ENCODE assay signal across 19 cellular contexts in genomic region chr3:16357191-16357590, GRCh38.
DNase-seq lines count a peak whose midpoint lies in the region; ATAC-seq, FAIRE-seq and TF ChIP-seq lines count a peak whose summit lies in the region.
"Had no signal": no experiment of that assay in that cellular context is flagged by ENCODE, and none has a peak within 500 bp of the region (broad histone marks: within the 10 kb centered on the region; RNA-seq: fewer than 3 reads in every experiment).

No MANE protein-coding gene starts in this region.

- intact Hi-C loops in OCI-LY7 (cut with micrococcal nuclease; ENCODE audit: unreplicated experiment) = no loop called here
- intact Hi-C loops in K562 (cut with micrococcal nuclease) = no loop called here

- no TSS peak for BruUV-seq in OCI-LY7 (replicated peaks; lab: Mats Ljungman, UMichigan)
- no TSS peak for BruUV-seq in K562 (replicated peaks; lab: Mats Ljungman, UMichigan)

- no peak overlapping the region for H2BK120ac ChIP-seq in mesenchymal stem cell (ENCODE audit: low read depth, low read length)

- H3K9ac ChIP-seq in K562 (ENCODE audit: insufficient read depth in 1 of 2, low read depth in 2 of 2, low read length in 2 of 2) (no peak overlapping the region), mesenchymal stem cell (ENCODE audit: low read length) (no peak overlapping the region)

- H2BK12ac ChIP-seq in mesenchymal stem cell (ENCODE audit: low read length in 2 of 2) = no peak overlapping the region

- no peak overlapping the region for H3K23ac ChIP-seq in mesenchymal stem cell (ENCODE audit: low read length in 2 of 2)

- no peaks in the 10 kb centered on the region for H3K9me1 ChIP-seq in K562 (ENCODE audit: control insufficient read depth, insufficient read depth, low read length)

- peak overlapping the region in 1 of 4 donors; percentile 52 for H3K4me3 Mint-ChIP-seq in CD4-positive, CD25-positive, alpha-beta regulatory T cell
- H3K4me3 Mint-ChIP-seq: activated naive CD4-positive, alpha-beta T cell treated with anti-CD3 and anti-CD28 coated beads, Interleukin-2, amount 10 ng/mL, durations not matched to agents 7 days and 5 days; central memory CD8-positive, alpha-beta T cell; H9; natural killer cell treated with Interleukin-12 subunit alpha and Interleukin-12 subunit beta and Interleukin-15 and Interleukin-18, amount 100 ng/mL, for 72 hours; T-helper 1 cell treated with Interleukin-12 subunit alpha and Interleukin-12 subunit beta and Interleukin-4 antibody, amounts not matched to agents 30 μg/mL and 1 μg/mL, for 36 hours had no signal

- H4K20me1 ChIP-seq in OCI-LY7 (ENCODE audit: insufficient read depth, low read length) = no peaks in the 10 kb centered on the region
- no peaks in the 10 kb centered on the region for H4K20me1 ChIP-seq in K562 (replicated peaks; ENCODE audit: control insufficient read depth, insufficient read depth, low read length)

- H2BK15ac ChIP-seq in mesenchymal stem cell (ENCODE audit: low read depth, poor library complexity, severe bottlenecking) = no peak overlapping the region

- no peaks in the 10 kb centered on the region for H3K27me3 Mint-ChIP-seq in CD4-positive, CD25-positive, alpha-beta regulatory T cell
- H3K27me3 Mint-ChIP-seq: activated naive CD4-positive, alpha-beta T cell treated with anti-CD3 and anti-CD28 coated beads, Interleukin-2, amount 10 ng/mL, durations not matched to agents 7 days and 5 days; central memory CD8-positive, alpha-beta T cell; natural killer cell treated with Interleukin-12 subunit alpha and Interleukin-12 subunit beta and Interleukin-15 and Interleukin-18, amount 100 ng/mL, for 72 hours had no signal

- H2BK5ac ChIP-seq in mesenchymal stem cell (ENCODE audit: low read depth, low read length, poor library complexity, severe bottlenecking) = no peak overlapping the region

- no peak overlapping the region for H2AK5ac ChIP-seq in mesenchymal stem cell (ENCODE audit: low read length, severe bottlenecking)

- H3K18ac ChIP-seq in mesenchymal stem cell (ENCODE audit: low read depth in 1 of 2, low read length in 2 of 2) = no peak overlapping the region

- H3K27me3 ChIP-seq in CD4-positive, CD25-positive, alpha-beta regulatory T cell (ENCODE audit: control insufficient read depth, insufficient read depth, low read length) = no peaks in the 10 kb centered on the region
- H3K27me3 ChIP-seq in K562 (ENCODE audit: control insufficient read depth in 2 of 2, insufficient read depth in 2 of 2, low read length in 2 of 2) (no peaks in the 10 kb centered on the region), mesenchymal stem cell (ENCODE audit: control insufficient read depth in 1 of 2, insufficient read depth in 1 of 2, low read length in 2 of 2) (no peaks in the 10 kb centered on the region)
- H3K27me3 ChIP-seq: gastroesophageal sphincter had no signal

- TF ChIP-seq POLR2A in K562 (conservative IDR thresholded peaks at IDR 0.05) (no peak), GM18505 (IDR thresholded peaks at IDR 0.05; ENCODE audit: borderline replicate concordance, extremely low read depth, insufficient read depth, insufficient read length) (no peak)

- TF ChIP-seq EP300 in K562 (IDR thresholded peaks at IDR 0.05; ENCODE audit: low read length) = no peak

- H4K91ac ChIP-seq in mesenchymal stem cell (ENCODE audit: low read length) = no peak overlapping the region

- no peak overlapping the region for H3K4me3 ChIP-seq in CD4-positive, CD25-positive, alpha-beta regulatory T cell (ENCODE audit: low read depth, low read length)
- H3K4me3 ChIP-seq in OCI-LY7 (ENCODE audit: low read depth, low read length, poor library complexity, severe bottlenecking) = no peak overlapping the region
- H3K4me3 ChIP-seq in K562 = no peak overlapping the region
- H3K4me3 ChIP-seq in mesenchymal stem cell (ENCODE audit: insufficient read depth in 1 of 2, low read depth in 1 of 2, low read length in 2 of 2) = no peak overlapping the region
- H3K4me3 ChIP-seq: gastroesophageal sphincter had no signal

- no peaks in the 10 kb centered on the region for H3K4me1 ChIP-seq in CD4-positive, CD25-positive, alpha-beta regulatory T cell (ENCODE audit: control insufficient read depth, insufficient read depth, low read length, poor library complexity, severe bottlenecking)
- H3K4me1 ChIP-seq in OCI-LY7 (ENCODE audit: insufficient read depth, low read length, poor library complexity, severe bottlenecking) (peaks cover 43% of the 10 kb centered on the region), K562 (replicated peaks in 1 of 2; ENCODE audit: control insufficient read depth in 2 of 2, insufficient read depth in 2 of 2, low read length in 2 of 2) (no peaks in the 10 kb centered on the region), mesenchymal stem cell (ENCODE audit: control insufficient read depth, insufficient read depth, low read depth, low read length) (peaks cover 3% of the 10 kb centered on the region)

- no peak for DNase-seq in CD4-positive, CD25-positive, alpha-beta regulatory T cell
- DNase-seq in OCI-LY7 (ENCODE audit: low spot score) (no peak), K562 (ENCODE audit: extremely low read depth in 1 of 4, low spot score in 3 of 4) (no peak), kidney tubule cell (ENCODE audit: low spot score) (peak; percentile 49), mesenchymal stem cell (no peak)
- no peak for DNase-seq in stimulated activated CD4-positive, alpha-beta T cell treated with anti-CD3 and anti-CD28 coated beads, Interleukin-4, amount 100 ng/mL, for 4 hours
- no peak for DNase-seq in activated CD4-positive, alpha-beta T cell treated with anti-CD3 and anti-CD28 coated beads for 4 hours
- DNase-seq: activated CD4-positive, CD25-positive, alpha-beta regulatory T cell treated with anti-CD3 and anti-CD28 coated beads, Interleukin-2, amount 50 U/mL, for 72 hours; activated naive CD4-positive, alpha-beta T cell treated with anti-CD3 and anti-CD28 coated beads, Interleukin-2, amount 10 ng/mL, durations not matched to agents 7 days and 5 days; H9; NCI-H1694 treated with DMSO at 0.1 percent for 48 hours; NCI-H446; Right ventricle myocardium superior had no signal

- H3K79me1 ChIP-seq in mesenchymal stem cell (replicated peaks; ENCODE audit: low read length, poor library complexity, severe bottlenecking) = peaks cover 29% of the 10 kb centered on the region

- no peak overlapping the region for H2AFZ ChIP-seq in OCI-LY7 (ENCODE audit: low read length)
- no peak overlapping the region for H2AFZ ChIP-seq in K562 (ENCODE audit: low read depth, low read length)
- no peak overlapping the region for H2AFZ ChIP-seq in mesenchymal stem cell (ENCODE audit: low read depth, low read length)

- peaks cover 59% of the 10 kb centered on the region for H3K36me3 ChIP-seq in CD4-positive, CD25-positive, alpha-beta regulatory T cell (ENCODE audit: control insufficient read depth, insufficient read depth, low read length)
- H3K36me3 ChIP-seq in OCI-LY7 (ENCODE audit: insufficient read depth, low read length) = peaks cover 96% of the 10 kb centered on the region
- H3K36me3 ChIP-seq in K562 (ENCODE audit: control insufficient read depth, insufficient read depth, low read length) = no peaks in the 10 kb centered on the region
- H3K36me3 ChIP-seq in mesenchymal stem cell (ENCODE audit: control insufficient read depth in 1 of 2, insufficient read depth in 2 of 2, low read depth in 1 of 2, low read length in 2 of 2) = peaks cover 32 to 50% of the 10 kb centered on the region in 2 experiments

- H3K9me2 ChIP-seq in OCI-LY7 (ENCODE audit: insufficient read depth, low read length) = no peaks in the 10 kb centered on the region

- H3K79me2 ChIP-seq in OCI-LY7 (ENCODE audit: insufficient read depth, low read depth, low read length) (peaks cover 14% of the 10 kb centered on the region; the same call in 1 of the 2 replicates), K562 (ENCODE audit: control insufficient read depth, insufficient read depth, low read length) (no peaks in the 10 kb centered on the region)

- peak; percentile 38; the same call in 1 of the 2 replicates for TF ChIP-seq CTCF in OCI-LY7 (conservative IDR thresholded peaks at IDR 0.05; ENCODE audit: low read length)
- TF ChIP-seq CTCF in K562 (IDR thresholded peaks at IDR 0.05 in 2 of 3, conservative IDR thresholded peaks at IDR 0.05 in 1 of 3; ENCODE audit: insufficient read depth in 2 of 3, low read depth in 1 of 3, low read length in 3 of 3) = no peak

- WGBS in K562 (ENCODE audit: insufficient coverage, low coverage, missing lambda C conversion rate) = 51% methylated on average over 2 of the region's 2 CpGs
- 76% methylated on average over 2 of the region's 2 CpGs for whole genome bisulfite sequencing in mesenchymal stem cell

- H3K27ac Mint-ChIP-seq in CD4-positive, CD25-positive, alpha-beta regulatory T cell = peak overlapping the region; percentile 17 to 81 (median 20)
- H3K27ac Mint-ChIP-seq: H9 had no signal

- no peak overlapping the region for H3K4ac ChIP-seq in mesenchymal stem cell (ENCODE audit: low read depth in 1 of 2, low read length in 2 of 2)

- H3K27ac ChIP-seq in CD4-positive, CD25-positive, alpha-beta regulatory T cell (ENCODE audit: insufficient read depth, low read length, poor library complexity, severe bottlenecking) = no peak overlapping the region
- H3K27ac ChIP-seq in OCI-LY7 (ENCODE audit: low read depth, low read length, poor library complexity, severe bottlenecking) = no peak overlapping the region
- H3K27ac ChIP-seq in K562 (ENCODE audit: extremely low read depth, low read depth, low read length) = no peak overlapping the region
- H3K27ac ChIP-seq in mesenchymal stem cell (ENCODE audit: low read length, poor library complexity, severe bottlenecking) = no peak overlapping the region

- H3K4me1 Mint-ChIP-seq in CD4-positive, CD25-positive, alpha-beta regulatory T cell = peaks cover 20 to 37% (median 29%) of the 10 kb centered on the region in 4 donors

- CTCF ChIA-PET in OCI-LY7 (lab: Charles Lee; ENCODE audit: unreplicated experiment) (no interaction called here), K562 (lab: Yijun Ruan, JAX; ENCODE audit: low intra/inter-chr PET ratio) (no interaction called here)

- in situ Hi-C loops in K562 (cut with MboI) = no loop called here

- H3K9me3 Mint-ChIP-seq in CD4-positive, CD25-positive, alpha-beta regulatory T cell = no peaks in the 10 kb centered on the region
- H3K9me3 Mint-ChIP-seq: activated naive CD4-positive, alpha-beta T cell treated with anti-CD3 and anti-CD28 coated beads, Interleukin-2, amount 10 ng/mL, durations not matched to agents 7 days and 5 days; central memory CD8-positive, alpha-beta T cell; H9; natural killer cell treated with Interleukin-12 subunit alpha and Interleukin-12 subunit beta and Interleukin-15 and Interleukin-18, amount 100 ng/mL, for 72 hours; T-helper 1 cell treated with Interleukin-12 subunit alpha and Interleukin-12 subunit beta and Interleukin-4 antibody, amounts not matched to agents 30 μg/mL and 1 μg/mL, for 36 hours had no signal

- TF ChIP-seq RAD21 in K562 (CRISPR knock-in tag; conservative IDR thresholded peaks at IDR 0.05 in 1 of 2, IDR thresholded peaks at IDR 0.05 in 1 of 2) = no peak

- H3K9me3 ChIP-seq in CD4-positive, CD25-positive, alpha-beta regulatory T cell (ENCODE audit: control insufficient read depth in 2 of 2, low read length in 2 of 2) = no peaks in the 10 kb centered on the region
- no peaks in the 10 kb centered on the region for H3K9me3 ChIP-seq in OCI-LY7 (ENCODE audit: low read length)
- H3K9me3 ChIP-seq in K562 (replicated peaks; ENCODE audit: control insufficient read depth, insufficient read depth, low read depth, low read length) = no peaks in the 10 kb centered on the region
- H3K9me3 ChIP-seq in mesenchymal stem cell (ENCODE audit: control insufficient read depth, low read length) = no peaks in the 10 kb centered on the region
- H3K9me3 ChIP-seq: gastroesophageal sphincter had no signal

- H3K14ac ChIP-seq in mesenchymal stem cell (ENCODE audit: low read length in 2 of 2) = no peak overlapping the region

- H3K4me2 ChIP-seq in OCI-LY7 (ENCODE audit: low read length) (no peak overlapping the region), K562 (ENCODE audit: insufficient read depth, low read length) (no peak overlapping the region), mesenchymal stem cell (ENCODE audit: low read length, poor library complexity, severe bottlenecking) (no peak overlapping the region)

- no peak for FAIRE-seq in K562 (lab: Jason Lieb, UNC)
- FAIRE-seq: G401.6 had no signal

- POLR2A ChIA-PET in OCI-LY7 (lab: Charles Lee) (no interaction called here), K562 (lab: Yijun Ruan, JAX) (interaction anchor here (1.0 kb wide), 1 partner anchor 16 kb away, joined by 3 read pairs; no protein-coding TSS in a partner anchor)

- ATAC-seq in CD4-positive, CD25-positive, alpha-beta regulatory T cell (ENCODE audit: low read depth in 2 of 2) = no peak
- no peak for ATAC-seq in K562
- ATAC-seq in GM18505 (IDR thresholded peaks at IDR 0.05; ENCODE audit: unreplicated experiment) = no peak
- ATAC-seq: gastroesophageal sphincter; natural killer cell treated with Interleukin-12 subunit alpha and Interleukin-12 subunit beta and Interleukin-15 and Interleukin-18, amount 100 ng/mL, for 72 hours had no signal

- no peak overlapping the region for H4K8ac ChIP-seq in mesenchymal stem cell (ENCODE audit: low read length)

- H3K36me3 Mint-ChIP-seq in CD4-positive, CD25-positive, alpha-beta regulatory T cell = peaks cover 47% of the 10 kb centered on the region
